In the genomic region with DNA sequence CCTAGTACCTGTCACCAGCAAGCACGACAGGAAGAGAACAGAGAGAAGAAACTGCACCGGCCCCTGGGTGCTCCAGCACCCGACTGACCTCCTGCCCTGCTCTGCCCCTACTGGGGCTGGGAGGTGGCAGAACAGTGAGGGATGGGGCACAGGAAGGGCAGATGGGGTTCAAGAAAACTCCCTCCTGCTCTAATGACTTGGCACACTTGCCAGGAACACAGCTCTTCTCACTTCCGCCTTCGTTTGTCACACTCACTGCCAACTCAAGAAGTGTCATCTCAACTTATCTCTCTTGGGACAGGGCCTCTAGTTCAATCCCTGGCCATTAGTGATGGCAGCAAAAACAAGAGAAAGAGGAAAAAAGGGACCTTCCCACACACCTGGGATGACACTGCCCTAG, we compare ENCODE assay signal across 14 cellular contexts. TPM values are rescaled to one million over a fixed set of nuclear protein-coding genes. Genes with fewer than 3 reads are reported as not detected.
DNase-seq lines count a peak whose midpoint lies in the region; TF ChIP-seq lines count a peak whose summit lies in the region.
"Had no signal": no experiment of that assay in that cellular context is flagged by ENCODE, and none has a peak within 500 bp of the region (broad histone marks: within the 10 kb centered on the region; RNA-seq: fewer than 3 reads in every experiment).

No MANE protein-coding gene starts in this region.

- no peak for DNase-seq in activated CD4-positive, alpha-beta T cell treated with anti-CD3 and anti-CD28 coated beads, Interleukin-2, amount 10 ng/mL, durations not matched to agents 7 days and 5 days
- DNase-seq in activated CD4-positive, alpha-beta T cell treated with anti-CD3 and anti-CD28 coated beads, Interleukin-2, amount 50 U/mL, for 1 hour = no peak
- DNase-seq in MM.1S (peak; percentile 63), adrenal gland (no peak), spleen (no peak), NCI-H1092 (lab: John Stamatoyannopoulos, UW) (no peak), COLO829 (ENCODE audit: low spot score) (no peak), NCI-H1092 treated with DMSO at 0.1 percent for 48 hours (lab: John Stamatoyannopoulos, UW) (no peak)
- DNase-seq: DMS79, NCI-H774 had no signal

- H3K9me3 Mint-ChIP-seq in activated CD4-positive, alpha-beta T cell treated with anti-CD3 and anti-CD28 coated beads, Interleukin-2, amount 10 ng/mL, durations not matched to agents 7 days and 5 days = peaks cover 2% of the 10 kb centered on the region

- peak overlapping the region; percentile 10; the same call in 1 of the 2 replicates for H3K4me2 ChIP-seq in MM.1S (ENCODE audit: low read depth, low read length)
- H3K4me2 ChIP-seq: hepatocyte had no signal

- TF ChIP-seq POLR2A in adrenal gland (IDR thresholded peaks at IDR 0.05) = no peak
- no peak for TF ChIP-seq POLR2A in spleen (IDR thresholded peaks at IDR 0.05)

- CTCF ChIA-PET in activated CD4-positive, alpha-beta T cell treated with anti-CD3 and anti-CD28 coated beads, Interleukin-2, amount 10 ng/mL, durations not matched to agents 7 days and 5 days (lab: Charles Lee) = interaction anchor here (0.6 to 2.9 kb wide), 18 partner anchors 9 to 143 kb away, joined by 3 to 21 read pairs (median 4); a partner anchor contains a TSS

- H3K27ac Mint-ChIP-seq in activated CD4-positive, alpha-beta T cell treated with anti-CD3 and anti-CD28 coated beads, Interleukin-2, amount 10 ng/mL, durations not matched to agents 7 days and 5 days = peak overlapping the region; percentile 9

- H3K36me3 ChIP-seq in MM.1S (replicated peaks; ENCODE audit: insufficient read depth, low read length) (peaks cover 23% of the 10 kb centered on the region), adrenal gland (replicated peaks in 1 of 2) (peaks cover 0 to 77% of the 10 kb centered on the region in 2 donors), spleen (peaks cover 0 to 99% (median 25%) of the 10 kb centered on the region in 6 donors)

- peaks cover 85% of the 10 kb centered on the region for H3F3A ChIP-seq in MM.1S (ENCODE audit: insufficient read depth, low read length)

- peak overlapping the region; percentile 6; the same call in 1 of the 2 replicates for H3K9ac ChIP-seq in MM.1S (ENCODE audit: low read length)

- H3K36me3 Mint-ChIP-seq in activated CD4-positive, alpha-beta T cell treated with anti-CD3 and anti-CD28 coated beads, Interleukin-2, amount 10 ng/mL, durations not matched to agents 7 days and 5 days (ENCODE audit: low read depth) = peaks cover 88% of the 10 kb centered on the region

- H3K9me3 ChIP-seq in MM.1S (replicated peaks; ENCODE audit: insufficient read depth, low read length) (no peaks in the 10 kb centered on the region), adrenal gland (replicated peaks in 1 of 3) (no peaks in the 10 kb centered on the region), spleen (no peaks in the 10 kb centered on the region)

- intact Hi-C loops in adrenal gland (cut with DNase I) = loop anchor here in 1 of 2 donors (10.0 kb wide), 2 partner anchors 72 to 222 kb away; a partner anchor contains a TSS
- intact Hi-C loops in spleen (cut with DNase I; ENCODE audit: low total_unique reads) = no loop called here

- peaks cover 100% of the 10 kb centered on the region for H3K79me2 ChIP-seq in MM.1S (ENCODE audit: low read length)
- H3K79me2 ChIP-seq: hepatocyte had no signal

- H3K27me3 Mint-ChIP-seq in activated CD4-positive, alpha-beta T cell treated with anti-CD3 and anti-CD28 coated beads, Interleukin-2, amount 10 ng/mL, durations not matched to agents 7 days and 5 days = no peaks in the 10 kb centered on the region

- no peaks in the 10 kb centered on the region for H3K9me2 ChIP-seq in MM.1S (replicated peaks; ENCODE audit: insufficient read depth, low read length)

- peaks cover 94% of the 10 kb centered on the region for H3K4me1 ChIP-seq in MM.1S (ENCODE audit: low read length)
- H3K4me1 ChIP-seq in adrenal gland (replicated peaks in 1 of 2) = peaks cover 8 to 47% of the 10 kb centered on the region in 2 donors
- peaks cover 15 to 82% (median 38%) of the 10 kb centered on the region in 6 donors for H3K4me1 ChIP-seq in spleen

- no peak overlapping the region for H3K4me3 Mint-ChIP-seq in activated CD4-positive, alpha-beta T cell treated with anti-CD3 and anti-CD28 coated beads, Interleukin-2, amount 10 ng/mL, durations not matched to agents 7 days and 5 days

- TF ChIP-seq CTCF in MM.1S (IDR thresholded peaks at IDR 0.05; ENCODE audit: low read length) (no peak; the same call in 1 of the 2 replicates), adrenal gland (IDR thresholded peaks at IDR 0.05) (no peak), spleen (IDR thresholded peaks at IDR 0.05 in 8 of 11, conservative IDR thresholded peaks at IDR 0.05 in 3 of 11) (peak in 1 of 11 experiments; percentile 3)

- H3K4me1 Mint-ChIP-seq in activated CD4-positive, alpha-beta T cell treated with anti-CD3 and anti-CD28 coated beads, Interleukin-2, amount 10 ng/mL, durations not matched to agents 7 days and 5 days = peaks cover 78% of the 10 kb centered on the region

- peak overlapping the region; percentile 75 for H3K27ac ChIP-seq in MM.1S (ENCODE audit: low read length)
- H3K27ac ChIP-seq in adrenal gland = peak overlapping the region in 4 of 5 donors; percentile 35 to 75 (median 62)
- peak overlapping the region; percentile 39 to 73 (median 66) for H3K27ac ChIP-seq in spleen
- H3K27ac ChIP-seq: SK-N-MC had no signal

- no peak overlapping the region for H2AFZ ChIP-seq in MM.1S (ENCODE audit: low read length)
- H2AFZ ChIP-seq: hepatocyte had no signal

- WGBS in adrenal gland, 4 donors = 40 to 58% (median 48%) methylated on average over 5 of the region's 5 CpGs
- 40 to 61% (median 53%) methylated on average over 5 of the region's 5 CpGs for WGBS in spleen, 5 donors

- H3K27me3 ChIP-seq in MM.1S (replicated peaks; ENCODE audit: insufficient read depth, low read length) (no peaks in the 10 kb centered on the region), adrenal gland (no peaks in the 10 kb centered on the region), spleen (replicated peaks in 1 of 7) (no peaks in the 10 kb centered on the region)
- H3K27me3 ChIP-seq: hepatocyte had no signal

- POLR2A ChIA-PET in activated CD4-positive, alpha-beta T cell treated with anti-CD3 and anti-CD28 coated beads, Interleukin-2, amount 10 ng/mL, durations not matched to agents 7 days and 5 days (lab: Charles Lee) = interaction anchor here (1.1 kb wide), 1 partner anchor 71 kb away, joined by 3 read pairs; no protein-coding TSS in a partner anchor

- H3K4me3 ChIP-seq in MM.1S (ENCODE audit: low read length) (no peak overlapping the region), adrenal gland (no peak overlapping the region), spleen (peak overlapping the region in 2 of 8 donors; percentile 8 to 31)
- H3K4me3 ChIP-seq: hepatocyte, lung, SK-N-MC had no signal

- no peaks in the 10 kb centered on the region for H4K20me1 ChIP-seq in MM.1S (ENCODE audit: insufficient read depth, low read length)

RNA-seq across cellular contexts. Expression of a gene that starts 42.7 kb away (rescaled TPM):
- total RNA-seq in activated CD4-positive, alpha-beta T cell treated with anti-CD3 and anti-CD28 coated beads, Interleukin-2, amount 10 ng/mL, durations not matched to agents 7 days and 5 days = 100 to 1,000 TPM; 113 to 116 TPM
- total RNA-seq in adrenal gland (10 to 100 TPM; 16.6 to 42.2 (median 20.9) TPM), spleen (100 to 1,000 TPM; 136 to 412 (median 275) TPM)
- polyA plus RNA-seq in adrenal gland (10 to 100 TPM in 2 of 3 donors, 1 to 10 TPM in 1; 9.6 to 40.5 (median 35.0) TPM), spleen (100 to 1,000 TPM in 1 of 3 donors, 10 to 100 TPM in 2; 79.2 to 108 (median 86.7) TPM)
- total RNA-seq: astrocyte had no signal
